Comparison of ENCODE assay signal across 21 cellular contexts in the genomic region with DNA sequence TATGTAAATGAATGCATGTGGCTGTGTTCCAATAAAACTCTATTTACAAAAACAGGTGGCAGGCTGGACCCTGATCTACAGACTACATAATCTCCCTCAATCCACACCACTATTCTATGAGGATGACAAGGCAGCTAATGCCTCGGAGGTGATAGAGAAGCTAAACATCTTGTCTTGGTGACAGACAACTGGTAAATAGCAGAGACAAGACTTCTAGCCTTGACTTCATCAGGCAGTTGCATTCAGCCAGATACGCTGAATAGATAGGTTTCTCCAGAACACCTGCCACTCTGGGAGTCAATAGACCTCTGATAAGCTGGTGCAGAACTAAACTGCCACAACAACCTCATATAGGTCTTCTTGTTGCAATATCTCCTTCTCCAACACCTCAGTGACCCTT.
"Had no signal": no experiment of that assay in that cellular context is flagged by ENCODE, and none has a peak within 500 bp of the region (broad histone marks: within the 10 kb centered on the region; RNA-seq: fewer than 3 reads in every experiment).

No MANE protein-coding gene starts in this region.

- H3K4me3 ChIP-seq: coronary artery, esophagus muscularis mucosa, heart right ventricle, neural progenitor cell, right atrium auricular region, tibial nerve had no signal

- H3K9ac ChIP-seq: neural progenitor cell, parathyroid adenoma had no signal

- H3K27ac ChIP-seq: coronary artery, esophagus muscularis mucosa, heart right ventricle, neural progenitor cell, parathyroid adenoma, right atrium auricular region, tibial nerve, VCaP had no signal

- ATAC-seq: activated T-cell treated with anti-CD3 and anti-CD28 coated beads, Interleukin-2, amount 50 U/mL, for 72 hours; heart right ventricle; naive thymus-derived CD8-positive, alpha-beta T cell had no signal

- H2AFZ ChIP-seq: neural progenitor cell, parathyroid adenoma had no signal

- H3K9me3 ChIP-seq: esophagus muscularis mucosa, heart right ventricle, right atrium auricular region, tibial nerve had no signal

- DNase-seq: activated CD4-positive, alpha-beta T cell treated with anti-CD3 and anti-CD28 coated beads for 4 hours; activated CD4-positive, alpha-beta T cell treated with anti-CD3 and anti-CD28 coated beads, Interleukin-2, amount 50 U/mL, for 4 hours; activated naive CD4-positive, alpha-beta T cell treated with Interleukin-2 at 50 U/mL for 16 hours; activated T-cell treated with anti-CD3 and anti-CD28 coated beads for 4 hours; activated T-cell treated with anti-CD3 and anti-CD28 coated beads, Interleukin-2, amount 50 U/mL, for 72 hours; anterior cingulate cortex; foreskin melanocyte; heart right ventricle; naive thymus-derived CD8-positive, alpha-beta T cell; occipital lobe; stimulated activated CD4-positive, alpha-beta T cell treated with anti-CD3 and anti-CD28 coated beads, Interleukin-2, amount 100 ng/mL, for 48 hours; stimulated activated naive CD4-positive, alpha-beta T cell treated with Interleukin-2 at 50 U/mL for 16 hours had no signal

- H3K36me3 ChIP-seq: esophagus muscularis mucosa, heart right ventricle, neural progenitor cell, right atrium auricular region, tibial nerve had no signal

- H3K4me2 ChIP-seq: neural progenitor cell had no signal

- H3K27me3 ChIP-seq: esophagus muscularis mucosa, heart right ventricle, neural progenitor cell, right atrium auricular region, tibial nerve had no signal

- FAIRE-seq: TTC549, urothelium cell line had no signal
